ENCODE assay signal across 8 cellular contexts in genomic region chr2:111100765-111101162, GRCh38. TPM values are rescaled to one million over a fixed set of nuclear protein-coding genes. Genes with fewer than 3 reads are reported as not detected.
A peak's percentile ranks its signal among the peaks of the same experiment; 100 is the strongest.
DNase-seq lines count a peak whose midpoint lies in the region; ATAC-seq, FAIRE-seq and TF ChIP-seq lines count a peak whose summit lies in the region.

No MANE protein-coding gene starts in this region.

- no peaks in the 10 kb centered on the region for H4K20me1 ChIP-seq in K562 (replicated peaks; ENCODE audit: control insufficient read depth, insufficient read depth, low read length)

- H3K4me3 ChIP-seq in K562, result no peak overlapping the region
- H3K4me3 ChIP-seq in prostate gland, result no peak overlapping the region

- no peaks in the 10 kb centered on the region for H3K79me2 ChIP-seq in K562 (ENCODE audit: control insufficient read depth, insufficient read depth, low read length)

- H3K36me3 ChIP-seq in K562 (ENCODE audit: control insufficient read depth, insufficient read depth, low read length) (no peaks in the 10 kb centered on the region), prostate gland (no peaks in the 10 kb centered on the region)

- H3K9ac ChIP-seq in K562 (ENCODE audit: insufficient read depth in 1 of 2, low read depth in 2 of 2, low read length in 2 of 2), result no peak overlapping the region

- WGBS in K562 (ENCODE audit: insufficient coverage, low coverage, missing lambda C conversion rate), result 18% methylated on average over 5 of the region's 5 CpGs
- WGBS in prostate gland, result 90% methylated on average over 5 of the region's 5 CpGs

- no peak overlapping the region for H3K27ac ChIP-seq in K562 (ENCODE audit: extremely low read depth, low read depth, low read length)
- H3K27ac ChIP-seq in prostate gland, result no peak overlapping the region

- H3K9me3 ChIP-seq in K562 (replicated peaks; ENCODE audit: control insufficient read depth, insufficient read depth, low read depth, low read length) (no peaks in the 10 kb centered on the region), prostate gland (no peaks in the 10 kb centered on the region)

- H2AFZ ChIP-seq in K562 (ENCODE audit: low read depth, low read length), result no peak overlapping the region

- intact Hi-C loops in K562 (cut with micrococcal nuclease) (no loop called here), prostate gland (cut with DNase I) (no loop called here)

- H3K4me1 ChIP-seq in K562 (replicated peaks in 1 of 2; ENCODE audit: control insufficient read depth in 2 of 2, insufficient read depth in 2 of 2, low read length in 2 of 2) (no peaks in the 10 kb centered on the region), prostate gland (replicated peaks) (no peaks in the 10 kb centered on the region)

- no peak for TF ChIP-seq RAD21 in K562 (CRISPR knock-in tag; conservative IDR thresholded peaks at IDR 0.05 in 1 of 2, IDR thresholded peaks at IDR 0.05 in 1 of 2)

- H3K9me1 ChIP-seq in K562 (ENCODE audit: control insufficient read depth, insufficient read depth, low read length), result no peaks in the 10 kb centered on the region

- TF ChIP-seq CTCF in K562 (IDR thresholded peaks at IDR 0.05 in 2 of 3, conservative IDR thresholded peaks at IDR 0.05 in 1 of 3; ENCODE audit: insufficient read depth in 2 of 3, low read depth in 1 of 3, low read length in 3 of 3), result no peak
- TF ChIP-seq CTCF in prostate gland (IDR thresholded peaks at IDR 0.05), result no peak

- peaks cover 0 to 10% of the 10 kb centered on the region in 2 experiments; a peak in 1 of 5 replicates for H3K27me3 ChIP-seq in K562 (ENCODE audit: control insufficient read depth in 2 of 2, insufficient read depth in 2 of 2, low read length in 2 of 2)
- no peaks in the 10 kb centered on the region for H3K27me3 ChIP-seq in prostate gland (replicated peaks; ENCODE audit: insufficient read depth)

- CTCF ChIA-PET in K562 (lab: Yijun Ruan, JAX; ENCODE audit: low intra/inter-chr PET ratio), result no interaction called here

- ATAC-seq in GM19463 (IDR thresholded peaks at IDR 0.05; ENCODE audit: unreplicated experiment), result peak; percentile 82
- ATAC-seq in HG03521 (IDR thresholded peaks at IDR 0.05; ENCODE audit: unreplicated experiment), result peak; percentile 78
- ATAC-seq in K562, result peak; percentile 82

- BruUV-seq in K562 (replicated peaks; lab: Mats Ljungman, UMichigan), result no TSS peak

- H3K4me2 ChIP-seq in K562 (ENCODE audit: insufficient read depth, low read length), result no peak overlapping the region; the same call in 1 of the 2 replicates

- POLR2A ChIA-PET in K562 (lab: Yijun Ruan, JAX), result interaction anchor here (0.8 to 1.0 kb wide), 2 partner anchors 20 to 21 kb away, joined by 3 read pairs; partner anchors contain the start of gene BCL2L11

- TF ChIP-seq EP300 in K562 (IDR thresholded peaks at IDR 0.05; ENCODE audit: low read length), result no peak

- no peak for FAIRE-seq in K562 (lab: Jason Lieb, UNC)

- TF ChIP-seq POLR2A in K562 (conservative IDR thresholded peaks at IDR 0.05), result no peak
- TF ChIP-seq POLR2A in prostate gland (IDR thresholded peaks at IDR 0.05), result no peak

- in situ Hi-C loops in K562 (cut with MboI), result no loop called here

- DNase-seq in ELR (ENCODE audit: low read depth) (peak; percentile 38), K562 (ENCODE audit: extremely low read depth in 1 of 4, low spot score in 3 of 4) (peak in 3 of 4 experiments; percentile 12 to 25 (median 13)), HCEC 1CT (no peak), T-helper 9 cell (no peak), NCI-H524 (lab: John Stamatoyannopoulos, UW) (no peak), prostate gland (ENCODE audit: low spot score) (no peak)

TF ChIP-seq in K562, 482 proteins besides CTCF, POLR2A, EP300 and RAD21 (continues in another document):
- TF ChIP-seq ZBTB7A (IDR thresholded peaks at IDR 0.05; ENCODE audit: borderline replicate concordance, control insufficient read depth, low read depth, low read length) (no peak), ZNF3 (CRISPR knock-in tag; IDR thresholded peaks at IDR 0.05) (no peak), L3MBTL2 (IDR thresholded peaks at IDR 0.05) (peak; percentile 39; the same call in 1 of the 2 replicates), ATF6 (CRISPR knock-in tag; IDR thresholded peaks at IDR 0.05) (no peak), SRF (CRISPR knock-in tag; IDR thresholded peaks at IDR 0.05) (no peak), FOSL1 (tag; conservative IDR thresholded peaks at IDR 0.05) (peak; percentile 81), PRPF4 (IDR thresholded peaks at IDR 0.05; ENCODE audit: insufficient read depth, low read depth, low read length, poor library complexity, severe bottlenecking) (no peak), DPF2 (IDR thresholded peaks at IDR 0.05) (0 out of 2 replicates have a peak, but pooled peaks have one; percentile 29), SREBF2 (CRISPR knock-in tag; IDR thresholded peaks at IDR 0.05) (no peak), PKNOX1 (IDR thresholded peaks at IDR 0.05) (peak; percentile 90), NRF1 (conservative IDR thresholded peaks at IDR 0.05 in 1 of 2, IDR thresholded peaks at IDR 0.05 in 1 of 2) (peak in 1 of 2 experiments; percentile 15; a peak in 1 of 4 replicates), JUNB (CRISPR knock-in tag; conservative IDR thresholded peaks at IDR 0.05) (0 out of 2 replicates have a peak, but pooled peaks have one; percentile 45)
- TF ChIP-seq, protein P1, sequence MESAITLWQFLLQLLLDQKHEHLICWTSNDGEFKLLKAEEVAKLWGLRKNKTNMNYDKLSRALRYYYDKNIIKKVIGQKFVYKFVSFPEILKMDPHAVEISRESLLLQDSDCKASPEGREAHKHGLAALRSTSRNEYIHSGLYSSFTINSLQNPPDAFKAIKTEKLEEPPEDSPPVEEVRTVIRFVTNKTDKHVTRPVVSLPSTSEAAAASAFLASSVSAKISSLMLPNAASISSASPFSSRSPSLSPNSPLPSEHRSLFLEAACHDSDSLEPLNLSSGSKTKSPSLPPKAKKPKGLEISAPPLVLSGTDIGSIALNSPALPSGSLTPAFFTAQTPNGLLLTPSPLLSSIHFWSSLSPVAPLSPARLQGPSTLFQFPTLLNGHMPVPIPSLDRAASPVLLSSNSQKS (CRISPR knock-in tag; IDR thresholded peaks at IDR 0.05), result no peak

RNA-seq across cellular contexts. Expression of gene BCL2L11, which starts 19.9 kb away (rescaled TPM):
- total RNA-seq in K562 (2011; cell fraction: chromatin; rRNA removed; ENCODE audit: low replicate concordance), result 12.1 and 19.1 TPM in 2 replicates
- total RNA-seq in K562 (2011; cell fraction: nucleolus; rRNA removed), result 6.2 and 6.7 TPM in 2 replicates
- total RNA-seq in K562 (2011; cell fraction: nucleoplasm; rRNA removed), result 13.1 and 30.2 TPM in 2 replicates
- total RNA-seq in K562 (2014; rRNA removed), result 4.5 and 6.4 TPM in 2 replicates
- total RNA-seq in K562 (2014; rRNA removed; fragmentation: Illumina TruSeq; extraction: Trizol), result 5.0 TPM in 2 replicates
- total RNA-seq in K562 (2015; rRNA removed; fragmentation: Illumina TruSeq; extraction: Trizol), result 6.1 and 7.2 TPM in 2 replicates
- total RNA-seq in K562 (2021), result 16.1 and 18.8 TPM in 2 replicates
- polyA plus RNA-seq in K562 (2011; rRNA removed), result 3.1 and 6.4 TPM in 2 replicates
- polyA plus RNA-seq in K562 (2011; cell fraction: cytosol; rRNA removed), result 4.7 and 6.0 TPM in 2 replicates
- polyA plus RNA-seq in K562 (2011; cell fraction: nucleus; rRNA removed), result 8.6 and 12.0 TPM in 2 replicates
- 11.4 TPM in 2 replicates for polyA plus RNA-seq in K562 (2012)
- 15.3 and 16.5 TPM in 2 replicates for polyA plus RNA-seq in K562 (2014; fragmentation: Illumina TruSeq; extraction: Trizol)
- polyA plus RNA-seq in K562 (2014; fragmentation: Nextera tagmentation; extraction: Ambion mirVana), result 1 to 10 TPM; 2.2 to 2.5 TPM
- polyA plus RNA-seq in K562 (2014; rRNA removed), result 8.1 and 8.8 TPM in 2 replicates
- 3.4 and 6.3 TPM in 2 replicates for polyA minus RNA-seq in K562 (2011; rRNA and poly(A)+ RNA removed)
- 6.0 and 9.8 TPM in 2 replicates for polyA minus RNA-seq in K562 (2011; cell fraction: cytosol; rRNA and poly(A)+ RNA removed)
- 6.9 and 13.4 TPM in 2 replicates for polyA minus RNA-seq in K562 (2011; cell fraction: nucleus; rRNA and poly(A)+ RNA removed)
- total RNA-seq in prostate gland, result 10 to 100 TPM; 28.3 to 55.3 TPM

Comparison
In these comparisons a context has a peak if more than half of its experiments do, and no peak if none do; other contexts are left out.
1. DNase-seq: peak in ELR (single experiment) and K562 (3 of 4); none in HCEC 1CT (single experiment), T-helper 9 cell (single experiment), NCI-H524 (0 of 2) and prostate gland (single experiment).
2. Peak in every context shown above with its lines, with median percentiles within 50 percentile points of each other: ATAC-seq.